20 cellular contexts compared by ENCODE assay signal in the genomic region with DNA sequence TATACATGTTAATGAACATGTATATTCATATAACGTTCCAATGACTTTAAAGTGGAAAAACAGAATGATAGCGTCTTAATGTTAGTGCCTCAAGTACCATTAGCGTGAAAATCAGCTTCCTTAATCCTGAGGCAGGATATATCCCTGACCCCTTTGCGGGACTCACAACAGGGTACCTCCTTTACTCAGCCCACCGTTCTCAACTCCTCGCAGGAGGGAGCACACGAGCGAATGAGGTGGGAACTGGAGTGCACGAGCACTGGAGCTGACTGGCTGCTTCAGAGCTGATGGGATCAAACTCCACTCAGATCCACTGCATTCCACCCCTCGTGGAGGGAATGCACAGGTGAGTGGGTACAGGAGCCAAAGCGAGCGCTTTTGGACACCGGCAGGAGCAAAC. TPM values are rescaled to one million over a fixed set of nuclear protein-coding genes. Genes with fewer than 3 reads are reported as not detected.
A peak's percentile ranks its signal among the peaks of the same experiment; 100 is the strongest.
DNase-seq lines count a peak whose midpoint lies in the region; ATAC-seq and TF ChIP-seq lines count a peak whose summit lies in the region.
"Had no signal": no experiment of that assay in that cellular context is flagged by ENCODE, and none has a peak within 500 bp of the region (broad histone marks: within the 10 kb centered on the region; RNA-seq: fewer than 3 reads in every experiment).

No MANE protein-coding gene starts in this region.

- H3K9me3 ChIP-seq in T-helper 17 cell (ENCODE audit: control insufficient read depth, low read length, poor library complexity, severe bottlenecking) (no peaks in the 10 kb centered on the region), endodermal cell (ENCODE audit: control insufficient read depth, low read length) (peaks cover 12% of the 10 kb centered on the region)
- H3K9me3 ChIP-seq: HAP-1 had no signal

- no peak overlapping the region for H3K4me3 ChIP-seq in endodermal cell (ENCODE audit: low read length)
- H3K4me3 ChIP-seq: BLaER1, GM12878, GM23338, HAP-1 had no signal

- H3K4me3 Mint-ChIP-seq in T-helper 17 cell (no peak overlapping the region), osteocyte (ENCODE audit: unreplicated experiment) (no peak overlapping the region), endodermal cell (no peak overlapping the region)
- H3K4me3 Mint-ChIP-seq: B cell; CD4-positive, CD25-positive, alpha-beta regulatory T cell; CD8-positive, alpha-beta memory T cell; GM23338; HFFc6 had no signal

- peak; percentile 16 for DNase-seq in Right ventricle myocardium inferior (ENCODE audit: missing footprints)
- DNase-seq in left cardiac atrium = no peak
- no peak for DNase-seq in T-helper 17 cell
- peak; percentile 60 for DNase-seq in osteocyte (ENCODE audit: extremely low spot score, unreplicated experiment)
- no peak for DNase-seq in endodermal cell
- DNase-seq: CD4-positive, CD25-positive, alpha-beta regulatory T cell; CD8-positive, alpha-beta memory T cell; DMS 273 treated with DMSO at 0.1 percent for 48 hours; DMS79; EL; GDM1; HFFc6 had no signal

- no peak for ATAC-seq in Right ventricle myocardium inferior
- ATAC-seq in left cardiac atrium = no peak
- ATAC-seq in T-helper 17 cell = no peak
- ATAC-seq in GM18511 (IDR thresholded peaks at IDR 0.05; ENCODE audit: unreplicated experiment) = no peak
- ATAC-seq: GM12878, GM23338 had no signal

- intact Hi-C loops in Right ventricle myocardium inferior (cut with DNase I) = no loop called here
- intact Hi-C loops in left cardiac atrium (cut with DNase I) = no loop called here

- H3K9me3 Mint-ChIP-seq in osteocyte (ENCODE audit: unreplicated experiment) (no peaks in the 10 kb centered on the region), endodermal cell (no peaks in the 10 kb centered on the region)
- H3K9me3 Mint-ChIP-seq: CD8-positive, alpha-beta memory T cell; HFFc6 had no signal

- H3K27ac ChIP-seq in endodermal cell (ENCODE audit: low read depth, low read length) = no peak overlapping the region
- H3K27ac ChIP-seq: 22Rv1, BLaER1, C4-2B had no signal

- H3K4me1 Mint-ChIP-seq in T-helper 17 cell (peaks cover 7% of the 10 kb centered on the region), osteocyte (ENCODE audit: unreplicated experiment) (peaks cover 8% of the 10 kb centered on the region), endodermal cell (peaks cover 12% of the 10 kb centered on the region)

- H3K36me3 Mint-ChIP-seq in T-helper 17 cell (ENCODE audit: low read depth) (no peaks in the 10 kb centered on the region), osteocyte (ENCODE audit: unreplicated experiment) (peaks cover 3% of the 10 kb centered on the region), endodermal cell (ENCODE audit: low read depth) (peaks cover 7% of the 10 kb centered on the region)

- no peaks in the 10 kb centered on the region for H3K27me3 Mint-ChIP-seq in T-helper 17 cell
- H3K27me3 Mint-ChIP-seq in osteocyte (ENCODE audit: unreplicated experiment) = no peaks in the 10 kb centered on the region
- no peaks in the 10 kb centered on the region for H3K27me3 Mint-ChIP-seq in endodermal cell (ENCODE audit: insufficient read depth)
- H3K27me3 Mint-ChIP-seq: B cell; CD4-positive, CD25-positive, alpha-beta regulatory T cell had no signal

- H3K27ac Mint-ChIP-seq in T-helper 17 cell = peak overlapping the region; percentile 14
- H3K27ac Mint-ChIP-seq in osteocyte (ENCODE audit: unreplicated experiment) = no peak overlapping the region
- H3K27ac Mint-ChIP-seq in endodermal cell = no peak overlapping the region
- H3K27ac Mint-ChIP-seq: B cell; CD4-positive, CD25-positive, alpha-beta regulatory T cell; CD8-positive, alpha-beta memory T cell; HFFc6 had no signal

- WGBS in endodermal cell (ENCODE audit: insufficient coverage in 1 of 2, insufficient read length in 1 of 2), 2 experiments = 95% methylated on average over 9 to 13 of the region's 13 CpGs

- peaks cover 5% of the 10 kb centered on the region for H3K36me3 ChIP-seq in endodermal cell (ENCODE audit: control insufficient read depth, insufficient read depth, low read length)
- H3K36me3 ChIP-seq: HAP-1 had no signal

- no peak overlapping the region for H3K9ac ChIP-seq in endodermal cell (ENCODE audit: extremely low read depth, low read length, poor library complexity, severe bottlenecking)
- H3K9ac ChIP-seq: BLaER1 had no signal

- TF ChIP-seq CTCF in osteocyte (IDR thresholded peaks at IDR 0.05) = no peak
- no peak for TF ChIP-seq CTCF in endodermal cell (conservative IDR thresholded peaks at IDR 0.05)

- H3K4me1 ChIP-seq in endodermal cell (ENCODE audit: control insufficient read depth, insufficient read depth, low read length) = no peaks in the 10 kb centered on the region
- H3K4me1 ChIP-seq: BLaER1 had no signal

- H3K27me3 ChIP-seq in endodermal cell (ENCODE audit: control insufficient read depth, insufficient read depth, low read length, poor library complexity, severe bottlenecking) = no peaks in the 10 kb centered on the region
- H3K27me3 ChIP-seq: BLaER1 had no signal

RNA-seq across cellular contexts. Expression of gene AVL9, which starts 36.1 kb away (rescaled TPM):
- 14.4 TPM for total RNA-seq in Right ventricle myocardium inferior
- total RNA-seq in left cardiac atrium = 10 to 100 TPM; 14.6 to 24.1 TPM
- 10 to 100 TPM; 26.1 to 28.1 TPM for total RNA-seq in T-helper 17 cell
- total RNA-seq in osteocyte = 21.2 and 28.4 TPM in 2 replicates
- total RNA-seq in endodermal cell = 10 to 100 TPM; 44.0 to 54.5 TPM
- polyA plus RNA-seq in endodermal cell (2013, experiment 1 of 2) = 28.2 TPM
- polyA plus RNA-seq in endodermal cell (2013, experiment 2 of 2) = 20.6 TPM

RNA-seq across cellular contexts. Expression of gene LSM5, which starts 41.2 kb away (rescaled TPM):
- total RNA-seq in Right ventricle myocardium inferior = 39.2 TPM
- total RNA-seq in left cardiac atrium = 10 to 100 TPM; 36.4 to 44.3 TPM
- 10 to 100 TPM; 23.8 to 24.8 TPM for total RNA-seq in T-helper 17 cell
- 32.7 and 35.5 TPM in 2 replicates for total RNA-seq in osteocyte
- total RNA-seq in endodermal cell = 100 to 1,000 TPM in 1 of 2 donors, 10 to 100 TPM in 1; 74.7 to 102 TPM
- 133 TPM for polyA plus RNA-seq in endodermal cell (2013, experiment 1 of 2)
- 120 TPM for polyA plus RNA-seq in endodermal cell (2013, experiment 2 of 2)

Comparison
In these comparisons a context has a peak if more than half of its experiments do, and no peak if none do; other contexts are left out.
1. DNase-seq: peak in Right ventricle myocardium inferior (single experiment) and osteocyte (single experiment); none in left cardiac atrium (single experiment), T-helper 17 cell (0 of 3) and endodermal cell (single experiment).